ENCODE assay signal across 9 cellular contexts in the genomic region with DNA sequence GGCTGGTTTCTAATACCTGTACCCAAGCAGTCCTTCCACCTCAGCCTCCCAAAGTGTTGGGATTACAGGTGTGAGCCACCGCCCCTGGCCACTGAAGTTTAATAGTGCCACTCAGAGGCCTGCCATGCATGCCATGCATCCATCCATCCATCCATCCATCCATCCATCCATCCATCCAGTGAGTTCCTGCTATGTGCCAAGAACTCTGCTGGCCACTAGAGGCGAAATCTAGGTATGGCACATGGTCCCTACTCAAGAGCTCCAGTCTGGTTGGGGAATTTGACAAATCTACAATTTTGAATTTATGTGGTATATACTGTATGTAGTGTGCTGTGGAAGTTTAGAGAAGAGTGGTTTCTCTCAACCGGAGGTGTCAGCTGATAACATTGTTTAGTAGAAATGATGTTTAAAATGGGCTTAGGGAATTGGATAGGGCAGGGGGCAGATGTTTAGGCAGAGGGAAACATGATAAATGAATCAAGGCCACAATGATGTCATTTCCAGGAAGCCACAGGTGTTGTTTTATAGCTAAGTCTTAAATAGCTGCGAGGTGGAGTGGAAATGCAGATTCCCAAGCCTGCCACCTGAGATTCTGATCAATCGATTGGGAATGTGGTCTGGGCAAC.
DNase-seq lines count a peak whose midpoint lies in the region; ATAC-seq and TF ChIP-seq lines count a peak whose summit lies in the region.
"Had no signal": no experiment of that assay in that cellular context is flagged by ENCODE, and none has a peak within 500 bp of the region (broad histone marks: within the 10 kb centered on the region; RNA-seq: fewer than 3 reads in every experiment).

No MANE protein-coding gene starts in this region.

- H3K36me3 Mint-ChIP-seq in T-helper 17 cell (ENCODE audit: low read depth), result peaks cover 2% of the 10 kb centered on the region
- H3K36me3 Mint-ChIP-seq: memory B cell had no signal

- 62% methylated on average over 5 of the region's 5 CpGs for WGBS in mesenchymal stem cell

- no peak overlapping the region for H3K4me2 ChIP-seq in mesenchymal stem cell (ENCODE audit: low read length, poor library complexity, severe bottlenecking)

- H3K23ac ChIP-seq in mesenchymal stem cell (ENCODE audit: low read length in 2 of 2), result no peak overlapping the region

- H3K27me3 Mint-ChIP-seq in T-helper 17 cell, result peaks cover 11% of the 10 kb centered on the region

- no peak overlapping the region for H3K14ac ChIP-seq in mesenchymal stem cell (ENCODE audit: low read length in 2 of 2)

- no peak overlapping the region for H3K27ac Mint-ChIP-seq in T-helper 17 cell
- H3K27ac Mint-ChIP-seq: memory B cell had no signal

- no peak overlapping the region for H3K18ac ChIP-seq in mesenchymal stem cell (ENCODE audit: low read depth in 1 of 2, low read length in 2 of 2)

- H3K4me1 Mint-ChIP-seq in T-helper 17 cell, result no peaks in the 10 kb centered on the region

- in situ Hi-C loops in astrocyte of the spinal cord (cut with HindIII; ENCODE audit: low sequenced_read_pairs), result no loop called here

- H3K4me3 ChIP-seq in astrocyte of the spinal cord (ENCODE audit: low read depth, low read length), result no peak overlapping the region
- no peak overlapping the region for H3K4me3 ChIP-seq in mesenchymal stem cell (ENCODE audit: insufficient read depth in 1 of 2, low read depth in 1 of 2, low read length in 2 of 2)

- no peak overlapping the region for H2AK5ac ChIP-seq in mesenchymal stem cell (ENCODE audit: low read length, severe bottlenecking)

- H3K27ac ChIP-seq in mesenchymal stem cell (ENCODE audit: low read length, poor library complexity, severe bottlenecking), result no peak overlapping the region

- peaks cover 16% of the 10 kb centered on the region for H3K79me1 ChIP-seq in mesenchymal stem cell (replicated peaks; ENCODE audit: low read length, poor library complexity, severe bottlenecking)

- no peak overlapping the region for H2BK12ac ChIP-seq in mesenchymal stem cell (ENCODE audit: low read length in 2 of 2)

- DNase-seq in DMS53 (lab: John Stamatoyannopoulos, UW), result peak; percentile 65
- DNase-seq in HT-29 (ENCODE audit: low spot score), result peak; percentile 46
- DNase-seq in astrocyte of the spinal cord (ENCODE audit: low read depth, low spot score), result peak; percentile 14
- DNase-seq in mesenchymal stem cell, result peak; percentile 45
- DNase-seq in T-helper 17 cell, result no peak
- no peak for DNase-seq in HPDE6-E6E7 (ENCODE audit: extremely low spot score)
- no peak for DNase-seq in T1000 (lab: John Stamatoyannopoulos, UW)
- no peak for DNase-seq in activated T-cell treated with anti-CD3 and anti-CD28 coated beads, Interleukin-2, amount 50 U/mL, for 1 hour

- H3K9ac ChIP-seq in mesenchymal stem cell (ENCODE audit: low read length), result no peak overlapping the region

- H2BK15ac ChIP-seq in mesenchymal stem cell (ENCODE audit: low read depth, poor library complexity, severe bottlenecking), result no peak overlapping the region

- no peak overlapping the region for H4K8ac ChIP-seq in mesenchymal stem cell (ENCODE audit: low read length)

- H2BK5ac ChIP-seq in mesenchymal stem cell (ENCODE audit: low read depth, low read length, poor library complexity, severe bottlenecking), result no peak overlapping the region

- no peaks in the 10 kb centered on the region for H3K36me3 ChIP-seq in mesenchymal stem cell (ENCODE audit: control insufficient read depth in 1 of 2, insufficient read depth in 2 of 2, low read depth in 1 of 2, low read length in 2 of 2)

- H2BK120ac ChIP-seq in mesenchymal stem cell (ENCODE audit: low read depth, low read length), result no peak overlapping the region

- ATAC-seq in T-helper 17 cell, result no peak

- no peak overlapping the region for H3K4me3 Mint-ChIP-seq in T-helper 17 cell
- H3K4me3 Mint-ChIP-seq: memory B cell had no signal

- H3K27me3 ChIP-seq in mesenchymal stem cell (ENCODE audit: control insufficient read depth in 1 of 2, insufficient read depth in 1 of 2, low read length in 2 of 2), result no peaks in the 10 kb centered on the region

- H3K4me1 ChIP-seq in mesenchymal stem cell (ENCODE audit: control insufficient read depth, insufficient read depth, low read depth, low read length), result peaks cover 4% of the 10 kb centered on the region

- H4K91ac ChIP-seq in mesenchymal stem cell (ENCODE audit: low read length), result no peak overlapping the region

- no peak overlapping the region for H2AFZ ChIP-seq in mesenchymal stem cell (ENCODE audit: low read depth, low read length)

- no peak overlapping the region for H3K4ac ChIP-seq in mesenchymal stem cell (ENCODE audit: low read depth in 1 of 2, low read length in 2 of 2)

- H3K9me3 ChIP-seq in mesenchymal stem cell (ENCODE audit: control insufficient read depth, low read length) (no peaks in the 10 kb centered on the region), T-helper 17 cell (ENCODE audit: control insufficient read depth, low read length, poor library complexity, severe bottlenecking) (no peaks in the 10 kb centered on the region)

- peak; percentile 65 for TF ChIP-seq CTCF in astrocyte of the spinal cord (IDR thresholded peaks at IDR 0.05; ENCODE audit: low read depth, low read length)

Comparison
In these comparisons a context has a peak if more than half of its experiments do, and no peak if none do; other contexts are left out.
1. DNase-seq: peak in DMS53 (single experiment), HT-29 (single experiment), astrocyte of the spinal cord (single experiment) and mesenchymal stem cell (single experiment); none in T-helper 17 cell (0 of 3), HPDE6-E6E7 (single experiment), T1000 (single experiment) and activated T-cell treated with anti-CD3 and anti-CD28 coated beads, Interleukin-2, amount 50 U/mL, for 1 hour (single experiment).